8 cellular contexts compared by ENCODE assay signal in genomic region chr2:189210250-189211075, GRCh38. TPM values are rescaled to one million over a fixed set of nuclear protein-coding genes. Genes with fewer than 3 reads are reported as not detected.
DNase-seq lines count a peak whose midpoint lies in the region; ATAC-seq, FAIRE-seq and TF ChIP-seq lines count a peak whose summit lies in the region.

No MANE protein-coding gene starts in this region.

- peaks cover 2% of the 10 kb centered on the region for H3K9me3 Mint-ChIP-seq in neural crest cell

- H3K27ac Mint-ChIP-seq in neural crest cell (ENCODE audit: unreplicated experiment) = peak overlapping the region; percentile 85

- TF ChIP-seq CTCF in neural crest cell (conservative IDR thresholded peaks at IDR 0.05) = no peak

- H3K4me1 Mint-ChIP-seq in neural crest cell = peaks cover 40% of the 10 kb centered on the region

- ATAC-seq in HG02852 (IDR thresholded peaks at IDR 0.05; ENCODE audit: unreplicated experiment) = no peak

- no peaks in the 10 kb centered on the region for H3K36me3 Mint-ChIP-seq in neural crest cell (ENCODE audit: low read depth)

- no peaks in the 10 kb centered on the region for H3K27me3 Mint-ChIP-seq in neural crest cell (ENCODE audit: low read depth)

- H3K4me3 Mint-ChIP-seq in neural crest cell = peak overlapping the region; percentile 41

- peak; percentile 97 for FAIRE-seq in endometrium (lab: Jason Lieb, UNC)

- peak; percentile 7 for DNase-seq in Ammon's horn (ENCODE audit: low spot score)
- DNase-seq in NCI-H2227 (lab: John Stamatoyannopoulos, UW; ENCODE audit: unreplicated experiment) = peak; percentile 19
- no peak for DNase-seq in neural crest cell (ENCODE audit: low read depth, low spot score)
- no peak for DNase-seq in hippocampal formation (lab: John Stamatoyannopoulos, UW)
- DNase-seq in NCI-H345 (lab: John Stamatoyannopoulos, UW) = no peak
- DNase-seq in NCI-H1092 treated with DMSO at 0.1 percent for 48 hours (lab: John Stamatoyannopoulos, UW) = no peak

RNA-seq across cellular contexts. Expression of gene COL5A2, which starts 30.9 kb away (rescaled TPM):
- 62.6 and 68.7 TPM in 2 replicates for total RNA-seq in neural crest cell

Comparison
In these comparisons a context has a peak if more than half of its experiments do, and no peak if none do; other contexts are left out.
1. DNase-seq: peak in Ammon's horn (single experiment) and NCI-H2227 (single experiment); none in neural crest cell (single experiment), hippocampal formation (0 of 2), NCI-H345 (single experiment) and NCI-H1092 treated with DMSO at 0.1 percent for 48 hours (single experiment).